ENCODE assay signal across 10 cellular contexts in genomic region chr19:39335168-39335567, GRCh38. TPM values are rescaled to one million over a fixed set of nuclear protein-coding genes. Genes with fewer than 3 reads are reported as not detected.
DNase-seq lines count a peak whose midpoint lies in the region; ATAC-seq, FAIRE-seq and TF ChIP-seq lines count a peak whose summit lies in the region.
"Had no signal": no experiment of that assay in that cellular context is flagged by ENCODE, and none has a peak within 500 bp of the region (broad histone marks: within the 10 kb centered on the region; RNA-seq: fewer than 3 reads in every experiment).

No MANE protein-coding gene starts in this region.

- H4K20me1 ChIP-seq in PC-3 (ENCODE audit: low read length): no peaks in the 10 kb centered on the region

- POLR2A ChIA-PET in CD4-positive, alpha-beta memory T cell (lab: Charles Lee; ENCODE audit: partially characterized antibody): interaction anchor here (0.7 to 2.7 kb wide), 25 partner anchors 8 to 940 kb away, joined by 3 to 21 read pairs (median 5); partner anchors contain the start of genes FAM98C, MED29, PAF1 and PAK4
- POLR2A ChIA-PET in naive thymus-derived CD4-positive, alpha-beta T cell (lab: Charles Lee): interaction anchor here (0.6 to 4.7 kb wide), 17 partner anchors 9 to 961 kb away, joined by 3 to 23 read pairs (median 5); partner anchors contain the start of genes LRFN1, MED29, PAF1 and PLEKHG2
- POLR2A ChIA-PET in PC-3 (lab: Charles Lee; ENCODE audit: unreplicated experiment): no interaction called here

- CTCF ChIA-PET in CD4-positive, alpha-beta memory T cell (lab: Charles Lee; ENCODE audit: partially characterized antibody): interaction anchor here (0.9 to 1.9 kb wide), 7 partner anchors 8 to 214 kb away, joined by 3 to 9 read pairs (median 5); partner anchors contain the start of genes EID2B and RPS16
- CTCF ChIA-PET in naive thymus-derived CD4-positive, alpha-beta T cell (lab: Charles Lee): interaction anchor here (1.0 kb wide), 1 partner anchor 13 kb away, joined by 3 read pairs; no protein-coding TSS in a partner anchor
- CTCF ChIA-PET in PC-3 (lab: Charles Lee): no interaction called here

- ATAC-seq in HG03135 (IDR thresholded peaks at IDR 0.05; ENCODE audit: unreplicated experiment) (peak; percentile 22), HG02571 (IDR thresholded peaks at IDR 0.05; ENCODE audit: unreplicated experiment) (no peak), PC-3 (no peak)
- peak; percentile 44 for ATAC-seq in naive thymus-derived CD4-positive, alpha-beta T cell

- H3K9ac ChIP-seq in PC-3 (ENCODE audit: low read length): no peak overlapping the region

- H3K9me2 ChIP-seq in PC-3 (replicated peaks; ENCODE audit: low read length): no peaks in the 10 kb centered on the region

- intact Hi-C loops in CD4-positive, alpha-beta memory T cell (cut with micrococcal nuclease): no loop called here
- intact Hi-C loops in naive thymus-derived CD4-positive, alpha-beta T cell (cut with micrococcal nuclease): loop anchor here (1.0 to 10.0 kb wide), 3 partner anchors 210 to 370 kb away; partner anchors contain the start of gene PAK4 (in 2 of the 2)
- intact Hi-C loops in PC-3 (cut with micrococcal nuclease): no loop called here

- peaks cover 11 to 35% of the 10 kb centered on the region in 2 donors for H3K36me3 Mint-ChIP-seq in CD4-positive, alpha-beta memory T cell
- peaks cover 23% of the 10 kb centered on the region for H3K36me3 Mint-ChIP-seq in activated naive CD8-positive, alpha-beta T cell treated with anti-CD3 and anti-CD28 coated beads for 36 hours
- H3K36me3 Mint-ChIP-seq in naive thymus-derived CD4-positive, alpha-beta T cell: peaks cover 11 to 33% (median 13%) of the 10 kb centered on the region in 5 donors

- peak overlapping the region; percentile 88 for H3K27ac ChIP-seq in CD4-positive, alpha-beta memory T cell (ENCODE audit: low read depth, low read length)
- H3K27ac ChIP-seq in naive thymus-derived CD4-positive, alpha-beta T cell (ENCODE audit: low read depth, low read length): peak overlapping the region; percentile 94
- H3K27ac ChIP-seq in PC-3 (ENCODE audit: low read length): no peak overlapping the region

- no peaks in the 10 kb centered on the region for H3K9me3 Mint-ChIP-seq in CD4-positive, alpha-beta memory T cell
- peaks cover 4% of the 10 kb centered on the region for H3K9me3 Mint-ChIP-seq in activated naive CD8-positive, alpha-beta T cell treated with anti-CD3 and anti-CD28 coated beads for 36 hours
- H3K9me3 Mint-ChIP-seq in naive thymus-derived CD4-positive, alpha-beta T cell: peaks cover 0 to 1% (median 0%) of the 10 kb centered on the region in 11 donors

- H3K4me2 ChIP-seq in PC-3 (ENCODE audit: low read length): no peak overlapping the region

- H3K4me3 ChIP-seq in CD4-positive, alpha-beta memory T cell (ENCODE audit: low read length in 2 of 2): peak overlapping the region; percentile 67 to 99
- H3K4me3 ChIP-seq in naive thymus-derived CD4-positive, alpha-beta T cell (ENCODE audit: low read length): peak overlapping the region; percentile 97
- H3K4me3 ChIP-seq in PC-3 (ENCODE audit: low read length): no peak overlapping the region

- TF ChIP-seq CTCF in PC-3 (conservative IDR thresholded peaks at IDR 0.05; ENCODE audit: low read depth, low read length): no peak

- BruUV-seq in PC-3 (replicated peaks; lab: Mats Ljungman, UMichigan): no TSS peak

- peak overlapping the region; percentile 97 to 100 (median 98) for H3K4me3 Mint-ChIP-seq in CD4-positive, alpha-beta memory T cell
- peak overlapping the region; percentile 97 for H3K4me3 Mint-ChIP-seq in activated naive CD8-positive, alpha-beta T cell treated with anti-CD3 and anti-CD28 coated beads for 36 hours
- H3K4me3 Mint-ChIP-seq in naive thymus-derived CD4-positive, alpha-beta T cell: peak overlapping the region; percentile 98 to 100 (median 100)

- no peaks in the 10 kb centered on the region for H3K27me3 ChIP-seq in CD4-positive, alpha-beta memory T cell (ENCODE audit: insufficient read depth, low read length)
- H3K27me3 ChIP-seq in naive thymus-derived CD4-positive, alpha-beta T cell (ENCODE audit: control insufficient read depth in 2 of 2, insufficient read depth in 2 of 2, low read length in 2 of 2): no peaks in the 10 kb centered on the region
- H3K27me3 ChIP-seq in PC-3 (ENCODE audit: low read length): no peaks in the 10 kb centered on the region

- H3K4me1 ChIP-seq in CD4-positive, alpha-beta memory T cell (ENCODE audit: insufficient read depth, low read length): peaks cover 74% of the 10 kb centered on the region
- peaks cover 29 to 58% of the 10 kb centered on the region in 2 donors for H3K4me1 ChIP-seq in naive thymus-derived CD4-positive, alpha-beta T cell (ENCODE audit: control insufficient read depth in 2 of 2, insufficient read depth in 2 of 2, low read length in 2 of 2)
- no peaks in the 10 kb centered on the region for H3K4me1 ChIP-seq in PC-3 (ENCODE audit: insufficient read depth, low read length)

- no peaks in the 10 kb centered on the region for H3K9me3 ChIP-seq in CD4-positive, alpha-beta memory T cell (ENCODE audit: control insufficient read depth in 1 of 2, low read length in 2 of 2)
- H3K9me3 ChIP-seq in naive thymus-derived CD4-positive, alpha-beta T cell (ENCODE audit: control insufficient read depth in 2 of 3, low read length in 3 of 3): no peaks in the 10 kb centered on the region
- no peaks in the 10 kb centered on the region for H3K9me3 ChIP-seq in PC-3 (ENCODE audit: low read length)

- H3F3A ChIP-seq in PC-3 (ENCODE audit: low read length, unreplicated experiment): no peaks in the 10 kb centered on the region

- FAIRE-seq in RCC 7860 (lab: Jason Lieb, UNC): no peak

- H3K27ac Mint-ChIP-seq in CD4-positive, alpha-beta memory T cell: peak overlapping the region; percentile 96 to 100 (median 99)
- H3K27ac Mint-ChIP-seq in activated naive CD8-positive, alpha-beta T cell treated with anti-CD3 and anti-CD28 coated beads for 36 hours: peak overlapping the region; percentile 98
- peak overlapping the region; percentile 94 to 100 (median 99) for H3K27ac Mint-ChIP-seq in naive thymus-derived CD4-positive, alpha-beta T cell

- H3K79me2 ChIP-seq in PC-3 (ENCODE audit: low read length): no peaks in the 10 kb centered on the region

- H3K27me3 Mint-ChIP-seq in CD4-positive, alpha-beta memory T cell: no peaks in the 10 kb centered on the region
- no peaks in the 10 kb centered on the region for H3K27me3 Mint-ChIP-seq in activated naive CD8-positive, alpha-beta T cell treated with anti-CD3 and anti-CD28 coated beads for 36 hours
- no peaks in the 10 kb centered on the region for H3K27me3 Mint-ChIP-seq in naive thymus-derived CD4-positive, alpha-beta T cell

- peaks cover 4% of the 10 kb centered on the region for H3K36me3 ChIP-seq in CD4-positive, alpha-beta memory T cell (ENCODE audit: insufficient read depth, low read length)
- H3K36me3 ChIP-seq in naive thymus-derived CD4-positive, alpha-beta T cell (ENCODE audit: control insufficient read depth in 2 of 3, insufficient read depth in 3 of 3, low read length in 3 of 3): peaks cover 0 to 20% (median 6%) of the 10 kb centered on the region in 3 experiments
- no peaks in the 10 kb centered on the region for H3K36me3 ChIP-seq in PC-3 (ENCODE audit: low read depth, low read length)

- H2AFZ ChIP-seq in PC-3 (ENCODE audit: low read length): no peak overlapping the region

- DNase-seq in CD4-positive, alpha-beta memory T cell: peak in 3 of 5 donors; percentile 30 to 59 (median 39)
- DNase-seq in activated naive CD8-positive, alpha-beta T cell treated with anti-CD3 and anti-CD28 coated beads for 36 hours: peak; percentile 43
- peak in 5 of 9 donors; percentile 24 to 50 (median 40) for DNase-seq in naive thymus-derived CD4-positive, alpha-beta T cell
- DNase-seq in PC-3: no peak
- no peak for DNase-seq in RCC 7860 (ENCODE audit: low spot score)
- DNase-seq in NCI-H187 treated with DMSO at 0.1 percent for 48 hours (lab: John Stamatoyannopoulos, UW): no peak
- DNase-seq: NCI-H526 treated with DMSO at 0.1 percent for 48 hours had no signal

- peaks cover 31 to 74% (median 54%) of the 10 kb centered on the region in 4 donors for H3K4me1 Mint-ChIP-seq in CD4-positive, alpha-beta memory T cell
- H3K4me1 Mint-ChIP-seq in activated naive CD8-positive, alpha-beta T cell treated with anti-CD3 and anti-CD28 coated beads for 36 hours: peaks cover 56% of the 10 kb centered on the region
- H3K4me1 Mint-ChIP-seq in naive thymus-derived CD4-positive, alpha-beta T cell: peaks cover 49 to 80% (median 56%) of the 10 kb centered on the region in 7 donors

RNA-seq across cellular contexts. Expression of gene GMFG, which starts 0.7 kb away (rescaled TPM):
- total RNA-seq in CD4-positive, alpha-beta memory T cell: 100 to 1,000 TPM; 384 to 389 TPM
- polyA plus RNA-seq in CD4-positive, alpha-beta memory T cell: 1,000 to 10,000 TPM; 1,040 to 1,509 TPM
- 100 to 1,000 TPM; 232 to 240 TPM for total RNA-seq in activated naive CD8-positive, alpha-beta T cell treated with anti-CD3 and anti-CD28 coated beads for 36 hours
- total RNA-seq in naive thymus-derived CD4-positive, alpha-beta T cell: 100 to 1,000 TPM; 345 to 516 (median 429) TPM
- polyA plus RNA-seq in naive thymus-derived CD4-positive, alpha-beta T cell: 1,000 to 10,000 TPM; 1,379 to 1,413 TPM
- 0.36 TPM in 1 of 2 replicates, not detected in the other for total RNA-seq in PC-3 (2014; rRNA removed)

RNA-seq across cellular contexts. Expression of gene SAMD4B, which starts 7.1 kb away (rescaled TPM):
- 10 to 100 TPM; 65.0 to 79.6 TPM for total RNA-seq in CD4-positive, alpha-beta memory T cell
- 10 to 100 TPM in 1 of 2 donors, 1 to 10 TPM in 1; 7.3 to 20.2 TPM for polyA plus RNA-seq in CD4-positive, alpha-beta memory T cell
- 10 to 100 TPM; 36.2 to 36.5 TPM for total RNA-seq in activated naive CD8-positive, alpha-beta T cell treated with anti-CD3 and anti-CD28 coated beads for 36 hours
- total RNA-seq in naive thymus-derived CD4-positive, alpha-beta T cell: 10 to 100 TPM; 52.0 to 84.6 (median 65.6) TPM
- 10 to 100 TPM in 1 of 2 donors, 1 to 10 TPM in 1; 7.3 to 19.7 TPM for polyA plus RNA-seq in naive thymus-derived CD4-positive, alpha-beta T cell
- total RNA-seq in PC-3 (2014; rRNA removed): 80.4 and 93.8 TPM in 2 replicates

RNA-seq across cellular contexts. Expression of gene LRFN1, which starts 14.5 kb away (rescaled TPM):
- 1 to 10 TPM; 8.4 to 8.5 TPM for total RNA-seq in CD4-positive, alpha-beta memory T cell
- 1 to 10 TPM; 2.0 to 4.5 TPM for polyA plus RNA-seq in CD4-positive, alpha-beta memory T cell
- 1 to 10 TPM; 4.6 to 5.1 TPM for total RNA-seq in activated naive CD8-positive, alpha-beta T cell treated with anti-CD3 and anti-CD28 coated beads for 36 hours
- total RNA-seq in naive thymus-derived CD4-positive, alpha-beta T cell: 10 to 100 TPM in 2 of 5 experiments, 1 to 10 TPM in 3; 4.0 to 11.6 (median 6.0) TPM
- polyA plus RNA-seq in naive thymus-derived CD4-positive, alpha-beta T cell: 1 to 10 TPM; 3.9 to 7.1 TPM
- 3.6 and 6.7 TPM in 2 replicates for total RNA-seq in PC-3 (2014; rRNA removed)

RNA-seq across cellular contexts. Expression of gene IFNL1, which starts 39.0 kb away (rescaled TPM):
- not detected for total RNA-seq in CD4-positive, alpha-beta memory T cell
- 1 to 10 TPM in 1 of 2 donors, not detected in 1; 1.6 TPM for polyA plus RNA-seq in CD4-positive, alpha-beta memory T cell
- not detected for total RNA-seq in activated naive CD8-positive, alpha-beta T cell treated with anti-CD3 and anti-CD28 coated beads for 36 hours
- total RNA-seq in naive thymus-derived CD4-positive, alpha-beta T cell: not detected
- polyA plus RNA-seq in naive thymus-derived CD4-positive, alpha-beta T cell: not detected
- not detected in 2 replicates for total RNA-seq in PC-3 (2014; rRNA removed)
- total RNA-seq: dermis blood vessel endothelial cell had no signal

RNA-seq across cellular contexts. Expression of gene PAF1, which starts 55.7 kb away (rescaled TPM):
- 10 to 100 TPM; 49.2 to 53.8 TPM for total RNA-seq in CD4-positive, alpha-beta memory T cell
- polyA plus RNA-seq in CD4-positive, alpha-beta memory T cell: 10 to 100 TPM; 21.5 to 46.7 TPM
- total RNA-seq in activated naive CD8-positive, alpha-beta T cell treated with anti-CD3 and anti-CD28 coated beads for 36 hours: 10 to 100 TPM; 43.6 to 44.0 TPM
- 100 to 1,000 TPM in 1 of 5 experiments, 10 to 100 TPM in 4; 42.8 to 104 (median 55.5) TPM for total RNA-seq in naive thymus-derived CD4-positive, alpha-beta T cell
- polyA plus RNA-seq in naive thymus-derived CD4-positive, alpha-beta T cell: 10 to 100 TPM; 35.8 to 59.7 TPM
- total RNA-seq in PC-3 (2014; rRNA removed): 50.7 and 56.6 TPM in 2 replicates

Comparison
In these comparisons a context has a peak if more than half of its experiments do, and no peak if none do; other contexts are left out.
1. DNase-seq: peak in CD4-positive, alpha-beta memory T cell (3 of 5), activated naive CD8-positive, alpha-beta T cell treated with anti-CD3 and anti-CD28 coated beads for 36 hours (single experiment) and naive thymus-derived CD4-positive, alpha-beta T cell (5 of 9); none in PC-3 (single experiment), RCC 7860 (single experiment) and NCI-H187 treated with DMSO at 0.1 percent for 48 hours (single experiment).
2. ATAC-seq: peak in HG03135 (single experiment) and naive thymus-derived CD4-positive, alpha-beta T cell (single experiment); none in HG02571 (single experiment) and PC-3 (single experiment).
3. RNA of gene GMFG, which starts 0.7 kb away (total RNA-seq): 345 to 516 TPM in naive thymus-derived CD4-positive, alpha-beta T cell, 384 to 389 TPM in CD4-positive, alpha-beta memory T cell and 232 to 240 TPM in activated naive CD8-positive, alpha-beta T cell treated with anti-CD3 and anti-CD28 coated beads for 36 hours; 0.36 TPM in PC-3; every median in the first group is over 100 times any median in the second.
4. intact Hi-C loops: an anchor here in naive thymus-derived CD4-positive, alpha-beta T cell (1.0 to 10.0 kb wide); none called in CD4-positive, alpha-beta memory T cell and PC-3.
5. Peak in every context shown above with its lines, with median percentiles within 50 percentile points of each other: H3K27ac Mint-ChIP-seq and H3K4me3 Mint-ChIP-seq.